23 cellular contexts compared by ENCODE assay signal in genomic region chr5:159226451-159226850, GRCh38.
"Had no signal": no experiment of that assay in that cellular context is flagged by ENCODE, and none has a peak within 500 bp of the region (broad histone marks: within the 10 kb centered on the region; RNA-seq: fewer than 3 reads in every experiment).

No MANE protein-coding gene starts in this region.

- H3K36me3 ChIP-seq: gastroesophageal sphincter, heart left ventricle, left lung, neural progenitor cell, prostate gland, right atrium auricular region, tibial artery had no signal

- H2AFZ ChIP-seq: neural progenitor cell had no signal

- H3K4me2 ChIP-seq: neural progenitor cell had no signal

- FAIRE-seq: colon, endothelial cell of umbilical vein had no signal

- H3K9ac ChIP-seq: neural progenitor cell had no signal

- H3K27ac ChIP-seq: gastroesophageal sphincter, heart left ventricle, neural progenitor cell, prostate gland, right atrium auricular region, testis, tibial artery had no signal

- H3K9me3 ChIP-seq: gastroesophageal sphincter, heart left ventricle, left lung, prostate gland, right atrium auricular region, testis, tibial artery had no signal

- H3K27me3 ChIP-seq: gastroesophageal sphincter, heart left ventricle, left lung, right atrium auricular region, testis, tibial artery had no signal

- H3K4me3 ChIP-seq: gastroesophageal sphincter, heart left ventricle, left lung, neural progenitor cell, prostate gland, right atrium auricular region, testis, tibial artery had no signal

- H3K4me1 ChIP-seq: gastroesophageal sphincter, prostate gland, right atrium auricular region, testis, tibial artery had no signal

- DNase-seq: effector memory CD4-positive, alpha-beta T cell; heart left ventricle; hippocampal formation; immature natural killer cell; islet precursor cell; left lung; mesenchymal stem cell; naive thymus-derived CD4-positive, alpha-beta T cell; nucleus accumbens; stimulated activated CD4-positive, alpha-beta T cell treated with anti-CD3 and anti-CD28 coated beads, Interleukin-2, amount 100 ng/mL, for 24 hours; stimulated activated CD4-positive, alpha-beta T cell treated with anti-CD3 and anti-CD28 coated beads, Interleukin-4, amount 100 ng/mL, for 24 hours; stimulated activated naive CD8-positive, alpha-beta T cell treated with anti-CD3 and anti-CD28 coated beads, Interleukin-15, Interleukin-2, amounts not matched to agents 100 U/mL and 50 U/mL, for 24 hours; substantia nigra; testis; tibial artery had no signal

- ATAC-seq: gastroesophageal sphincter; heart left ventricle; left lung; naive thymus-derived CD4-positive, alpha-beta T cell; sciatic nerve; stimulated activated memory B cell treated with anti-CD40 and anti-IgM and Interleukin-4, amounts not matched to agents 10 μg/mL and 1 μg/mL and 100 μg/mL, for 72 hours; stimulated activated naive CD8-positive, alpha-beta T cell treated with anti-CD3 and anti-CD28 coated beads, Interleukin-15, Interleukin-2, amounts not matched to agents 100 U/mL and 50 U/mL, for 24 hours had no signal
